Comparison of ENCODE assay signal across 28 cellular contexts in genomic region chr19:38910488-38910887, GRCh38. TPM values are rescaled to one million over a fixed set of nuclear protein-coding genes. Genes with fewer than 3 reads are reported as not detected.
"Had no signal": no experiment of that assay in that cellular context is flagged by ENCODE, and none has a peak within 500 bp of the region (broad histone marks: within the 10 kb centered on the region; RNA-seq: fewer than 3 reads in every experiment).

No MANE protein-coding gene starts in this region.

- H3K9me3 Mint-ChIP-seq: activated naive CD8-positive, alpha-beta T cell treated with anti-CD3 and anti-CD28 coated beads, Interleukin-2, amount 10 ng/mL, durations not matched to agents 7 days and 5 days had no signal

- H3K4me3 ChIP-seq: adrenal gland, body of pancreas, MG63 had no signal

- H3K27ac ChIP-seq: adrenal gland, body of pancreas, WERI-Rb-1 had no signal

- H3K27ac Mint-ChIP-seq: activated CD8-positive, alpha-beta T cell treated with anti-CD3 and anti-CD28 coated beads, Interleukin-2, amount 10 ng/mL, durations not matched to agents 7 days and 5 days; activated naive CD8-positive, alpha-beta T cell treated with anti-CD3 and anti-CD28 coated beads, Interleukin-2, amount 10 ng/mL, durations not matched to agents 7 days and 5 days; T-helper 17 cell had no signal

- H3K27me3 ChIP-seq: adrenal gland, body of pancreas, MG63 had no signal

- ATAC-seq: activated CD8-positive, alpha-beta T cell treated with anti-CD3 and anti-CD28 coated beads, Interleukin-2, amount 10 ng/mL, durations not matched to agents 7 days and 5 days; body of pancreas; T-helper 17 cell had no signal

- FAIRE-seq: bronchial epithelial cell had no signal

- H3K4me1 ChIP-seq: adrenal gland, body of pancreas had no signal

- H3K4me3 Mint-ChIP-seq: activated CD8-positive, alpha-beta T cell treated with anti-CD3 and anti-CD28 coated beads, Interleukin-2, amount 10 ng/mL, durations not matched to agents 7 days and 5 days; activated naive CD8-positive, alpha-beta T cell treated with anti-CD3 and anti-CD28 coated beads, Interleukin-2, amount 10 ng/mL, durations not matched to agents 7 days and 5 days; T-helper 17 cell had no signal

- H3K27me3 Mint-ChIP-seq: activated naive CD8-positive, alpha-beta T cell treated with anti-CD3 and anti-CD28 coated beads, Interleukin-2, amount 10 ng/mL, durations not matched to agents 7 days and 5 days; T-helper 17 cell had no signal

- H3K9me3 ChIP-seq: adrenal gland, body of pancreas, MG63 had no signal

- DNase-seq: activated CD4-positive, alpha-beta T cell treated with anti-CD3 and anti-CD28 coated beads for 4 hours; activated CD4-positive, alpha-beta T cell treated with anti-CD3 and anti-CD28 coated beads, Interleukin-2, amount 50 U/mL, for 4 hours; activated CD8-positive, alpha-beta memory T cell treated with anti-CD3 and anti-CD28 coated beads, Interleukin-2, amount 50 U/mL, for 48 hours; activated CD8-positive, alpha-beta T cell treated with anti-CD3 and anti-CD28 coated beads, Interleukin-2, amount 10 ng/mL, durations not matched to agents 7 days and 5 days; activated effector memory CD4-positive, alpha-beta T cell treated with Interleukin-2 at 50 U/mL for 16 hours; activated naive CD4-positive, alpha-beta T cell; activated naive CD8-positive, alpha-beta T cell treated with anti-CD3 and anti-CD28 coated beads, Interleukin-2, amount 10 ng/mL, durations not matched to agents 7 days and 5 days; activated T-cell treated with anti-CD3 and anti-CD28 coated beads, Interleukin-2, amount 50 U/mL, for 1 hour; adrenal gland; aorta; body of pancreas; central memory CD4-positive, alpha-beta T cell; MG63; MV-4-11; NCI-H1092 treated with DMSO at 0.1 percent for 48 hours; NCI-H1417 treated with DMSO at 0.1 percent for 48 hours; NCI-H1694; NCI-H2029 treated with DMSO at 0.1 percent for 48 hours; NCI-H345; NCI-H510A; NCI-H526 treated with DMSO at 0.1 percent for 48 hours; NCI-H82; SIG-M5; T-helper 17 cell; T-helper 9 cell; WERI-Rb-1 had no signal

RNA-seq across cellular contexts. Expression of gene CCER2, which starts 1.5 kb away (rescaled TPM):
- total RNA-seq: aorta, body of pancreas, bronchial epithelial cell, RPMI7951 had no signal
